20 cellular contexts compared by ENCODE assay signal in the genomic region with DNA sequence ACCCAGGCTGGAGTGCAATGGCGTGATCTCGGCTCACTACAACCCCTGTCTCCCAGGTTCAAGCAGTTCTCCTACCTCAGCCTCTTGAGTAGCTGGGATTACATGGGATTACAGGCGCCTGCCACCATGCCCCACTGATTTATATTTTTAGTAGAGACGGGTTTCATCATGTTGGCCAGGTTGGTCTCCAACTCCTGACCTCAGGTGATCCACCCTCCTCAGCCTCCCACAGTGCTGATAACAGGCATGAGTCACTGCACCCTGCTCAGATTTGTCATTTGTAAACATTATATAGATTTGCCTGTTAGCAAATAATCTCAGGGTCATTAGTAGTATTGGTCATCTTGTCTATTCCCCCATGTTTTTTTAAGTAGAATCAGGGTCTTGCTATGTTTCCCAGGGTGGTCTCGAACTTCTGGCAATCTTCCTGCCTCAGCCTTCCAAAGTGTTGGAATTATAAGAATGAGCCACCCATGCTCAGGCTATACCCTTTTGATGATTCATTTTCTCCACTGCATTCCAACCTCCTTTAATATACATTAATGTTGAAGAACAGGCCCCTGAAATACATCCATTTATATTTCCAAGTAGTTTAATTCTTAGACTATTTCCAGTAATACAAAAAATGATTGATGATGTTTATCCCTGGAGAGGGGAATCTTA. TPM values are rescaled to one million over a fixed set of nuclear protein-coding genes. Genes with fewer than 3 reads are reported as not detected.
DNase-seq lines count a peak whose midpoint lies in the region; ATAC-seq and TF ChIP-seq lines count a peak whose summit lies in the region.
"Had no signal": no experiment of that assay in that cellular context is flagged by ENCODE, and none has a peak within 500 bp of the region (broad histone marks: within the 10 kb centered on the region; RNA-seq: fewer than 3 reads in every experiment).

No MANE protein-coding gene starts in this region.

- no peak overlapping the region for H3K4me3 ChIP-seq in RWPE2 (ENCODE audit: severe bottlenecking)
- H3K4me3 ChIP-seq in stomach = no peak overlapping the region
- H3K4me3 ChIP-seq: body of pancreas had no signal

- DNase-seq in DMS53 (lab: John Stamatoyannopoulos, UW) = peak; percentile 4
- DNase-seq in DMS53 treated with DMSO at 0.1 percent for 48 hours (lab: John Stamatoyannopoulos, UW; ENCODE audit: unreplicated experiment) = no peak
- DNase-seq in RWPE2 (ENCODE audit: low spot score) = no peak
- DNase-seq in erythroblast (lab: John Stamatoyannopoulos, UW) = peak; percentile 6 to 36
- peak; percentile 38 for DNase-seq in stomach
- DNase-seq in Kasumi-1 (lab: John Stamatoyannopoulos, UW) = no peak
- DNase-seq in DMS153 (lab: John Stamatoyannopoulos, UW) = no peak
- DNase-seq: activated CD4-positive, CD25-positive, alpha-beta regulatory T cell treated with anti-CD3 and anti-CD28 coated beads, Interleukin-2, amount 50 U/mL, for 72 hours; GDM1; hypothalamus; KBM-7; kidney glomerular epithelial cell; NCI-H1930; nucleus accumbens; RPMI8226; stimulated activated CD4-positive, alpha-beta T cell treated with anti-CD3 and anti-CD28 coated beads, Interleukin-4, amount 100 ng/mL, for 24 hours had no signal

- peaks cover 2% of the 10 kb centered on the region for H3K9me3 ChIP-seq in RWPE2 (ENCODE audit: severe bottlenecking)
- no peaks in the 10 kb centered on the region for H3K9me3 ChIP-seq in stomach
- H3K9me3 ChIP-seq: body of pancreas had no signal

- ATAC-seq in RWPE2 (ENCODE audit: low read depth) (peak; percentile 60; the same call in 2 of the 3 replicates), GM18873 (IDR thresholded peaks at IDR 0.05; ENCODE audit: low FRiP score, unreplicated experiment) (no peak)
- ATAC-seq: body of pancreas had no signal

- H3K36me3 ChIP-seq in RWPE2 (ENCODE audit: low read depth) = peaks cover 72% of the 10 kb centered on the region
- H3K36me3 ChIP-seq in stomach = no peaks in the 10 kb centered on the region

- H3K4me1 ChIP-seq in RWPE2 (ENCODE audit: insufficient read depth, poor library complexity, severe bottlenecking) (no peaks in the 10 kb centered on the region), stomach (no peaks in the 10 kb centered on the region)
- H3K4me1 ChIP-seq: body of pancreas had no signal

- intact Hi-C loops in stomach (cut with DNase I; ENCODE audit: low total_unique reads) = no loop called here

- TF ChIP-seq POLR2A in erythroblast (IDR thresholded peaks at IDR 0.05; ENCODE audit: low read length) (no peak), stomach (IDR thresholded peaks at IDR 0.05) (no peak)

- WGBS in stomach, 5 donors = 82 to 89% (median 86%) methylated on average over 5 of the region's 5 CpGs

- H3K27me3 ChIP-seq in RWPE2 (ENCODE audit: insufficient read depth, poor library complexity, severe bottlenecking) (no peaks in the 10 kb centered on the region), stomach (no peaks in the 10 kb centered on the region)
- H3K27me3 ChIP-seq: body of pancreas had no signal

- TF ChIP-seq EP300 in stomach (IDR thresholded peaks at IDR 0.05) = no peak

- H3K27ac ChIP-seq in RWPE2 (ENCODE audit: poor library complexity, severe bottlenecking) (no peak overlapping the region), stomach (peak overlapping the region in 1 of 5 donors; percentile 66)
- H3K27ac ChIP-seq: 22Rv1, body of pancreas, HL-60 had no signal

- no peak for TF ChIP-seq CTCF in RWPE2 (IDR thresholded peaks at IDR 0.05; ENCODE audit: poor library complexity, severe bottlenecking)
- no peak for TF ChIP-seq CTCF in stomach (IDR thresholded peaks at IDR 0.05)

RNA-seq across cellular contexts. Expression of a gene that starts 17.3 kb away (rescaled TPM):
- 10 to 100 TPM in 2 of 5 donors, 1 to 10 TPM in 2, under 1 TPM in 1; 0.45 to 15.6 (median 1.8) TPM for total RNA-seq in stomach
- 1 to 10 TPM; 3.5 to 5.6 (median 3.7) TPM for polyA plus RNA-seq in stomach

RNA-seq across cellular contexts. Expression of a gene that starts 28.0 kb away (rescaled TPM):
- 10 to 100 TPM in 2 of 5 donors, 1 to 10 TPM in 1, not detected in 2; 5.8 to 51.4 (median 14.1) TPM for total RNA-seq in stomach
- 10 to 100 TPM; 18.2 to 30.0 (median 29.8) TPM for polyA plus RNA-seq in stomach

RNA-seq across cellular contexts. Expression of a gene that starts 39.7 kb away (rescaled TPM):
- 10 to 100 TPM in 2 of 5 donors, 1 to 10 TPM in 2, not detected in 1; 6.2 to 31.3 (median 15.1) TPM for total RNA-seq in stomach
- polyA plus RNA-seq in stomach = 10 to 100 TPM in 2 of 3 donors, 1 to 10 TPM in 1; 7.2 to 34.4 (median 14.4) TPM

Comparison
In these comparisons a context has a peak if more than half of its experiments do, and no peak if none do; other contexts are left out.
1. DNase-seq: peak in DMS53 (single experiment), erythroblast (2 of 2) and stomach (single experiment); none in DMS53 treated with DMSO at 0.1 percent for 48 hours (single experiment), RWPE2 (single experiment), Kasumi-1 (0 of 2) and DMS153 (single experiment).